19 cellular contexts compared by ENCODE assay signal in genomic region chr22:30944986-30945385, GRCh38. TPM values are rescaled to one million over a fixed set of nuclear protein-coding genes. Genes with fewer than 3 reads are reported as not detected.
DNase-seq lines count a peak whose midpoint lies in the region; ATAC-seq and TF ChIP-seq lines count a peak whose summit lies in the region.
"Had no signal": no experiment of that assay in that cellular context is flagged by ENCODE, and none has a peak within 500 bp of the region (broad histone marks: within the 10 kb centered on the region; RNA-seq: fewer than 3 reads in every experiment).

No MANE protein-coding gene starts in this region.

- H3K36me3 Mint-ChIP-seq in activated T-cell treated with anti-CD3 and anti-CD28 coated beads, Interleukin-2, amount 50 U/mL, for 24 hours (ENCODE audit: low read depth): peaks cover 62% of the 10 kb centered on the region
- H3K36me3 Mint-ChIP-seq in T-helper 17 cell (ENCODE audit: low read depth): peaks cover 29% of the 10 kb centered on the region

- H3K27me3 Mint-ChIP-seq in activated T-cell treated with anti-CD3 and anti-CD28 coated beads, Interleukin-2, amount 50 U/mL, for 24 hours: no peaks in the 10 kb centered on the region
- no peaks in the 10 kb centered on the region for H3K27me3 Mint-ChIP-seq in T-helper 17 cell

- H3K79me2 ChIP-seq in smooth muscle cell (ENCODE audit: low read depth): peaks cover 3% of the 10 kb centered on the region

- H3K9me3 ChIP-seq in T-helper 17 cell (ENCODE audit: control insufficient read depth, low read length, poor library complexity, severe bottlenecking): no peaks in the 10 kb centered on the region
- H3K9me3 ChIP-seq in smooth muscle cell (replicated peaks; ENCODE audit: low read depth): no peaks in the 10 kb centered on the region
- no peaks in the 10 kb centered on the region for H3K9me3 ChIP-seq in ovary
- H3K9me3 ChIP-seq: MG63 had no signal

- no peaks in the 10 kb centered on the region for H3K9me3 Mint-ChIP-seq in activated T-cell treated with anti-CD3 and anti-CD28 coated beads, Interleukin-2, amount 50 U/mL, for 24 hours
- H3K9me3 Mint-ChIP-seq: H9 had no signal

- H3K4me1 ChIP-seq in smooth muscle cell (ENCODE audit: low read depth) (peaks cover 22% of the 10 kb centered on the region), ovary (ENCODE audit: insufficient read depth) (no peaks in the 10 kb centered on the region)

- intact Hi-C loops in ovary (cut with DNase I): loop anchor here (5.0 kb wide), 4 partner anchors 137 to 207 kb away; partner anchors contain the start of genes PLA2G3 (in 1 of the 4) and SMTN (in 1 of the 4)

- WGBS in smooth muscle cell (ENCODE audit: low lambda C conversion rate): 93% methylated on average over 4 of the region's 4 CpGs
- 92 to 94% (median 93%) methylated on average over 4 of the region's 4 CpGs for WGBS in ovary, 3 donors

- TF ChIP-seq POLR2A in ovary (IDR thresholded peaks at IDR 0.05): no peak

- H3K4me2 ChIP-seq in smooth muscle cell: no peak overlapping the region
- H3K4me2 ChIP-seq: KMS-11 had no signal

- no peak overlapping the region for H3K4me3 Mint-ChIP-seq in activated T-cell treated with anti-CD3 and anti-CD28 coated beads, Interleukin-2, amount 50 U/mL, for 24 hours
- no peak overlapping the region for H3K4me3 Mint-ChIP-seq in T-helper 17 cell
- H3K4me3 Mint-ChIP-seq: H9 had no signal

- H3K4me3 ChIP-seq in smooth muscle cell (no peak overlapping the region), ovary (no peak overlapping the region)
- H3K4me3 ChIP-seq: MG63 had no signal

- no peaks in the 10 kb centered on the region for H3F3A ChIP-seq in smooth muscle cell (ENCODE audit: low read depth)

- H3K27ac ChIP-seq in smooth muscle cell (ENCODE audit: low read depth) (peak overlapping the region; percentile 67), ovary (no peak overlapping the region)
- H3K27ac ChIP-seq: KMS-11 had no signal

- no peak for ATAC-seq in T-helper 17 cell
- ATAC-seq: HepG2 had no signal

- no peaks in the 10 kb centered on the region for H3K27me3 ChIP-seq in smooth muscle cell (ENCODE audit: low read depth)
- H3K27me3 ChIP-seq in ovary: no peaks in the 10 kb centered on the region
- H3K27me3 ChIP-seq: MG63 had no signal

- no peak for TF ChIP-seq CTCF in smooth muscle cell (IDR thresholded peaks at IDR 0.05; ENCODE audit: borderline replicate concordance, insufficient read depth, poor library complexity, severe bottlenecking)
- no peak for TF ChIP-seq CTCF in ovary (IDR thresholded peaks at IDR 0.05)

- peaks cover 26% of the 10 kb centered on the region for H4K20me1 ChIP-seq in smooth muscle cell (ENCODE audit: low read depth)

- DNase-seq in activated T-cell treated with anti-CD3 and anti-CD28 coated beads, Interleukin-2, amount 50 U/mL, for 24 hours: no peak
- no peak for DNase-seq in activated T-cell treated with anti-CD3 and anti-CD28 coated beads, Interleukin-2, amount 50 U/mL, for 1 hour
- DNase-seq in T-helper 17 cell: no peak
- DNase-seq in ecto neural progenitor cell (ENCODE audit: low spot score): peak; percentile 15
- DNase-seq in smooth muscle cell (lab: John Stamatoyannopoulos, UW; ENCODE audit: unreplicated experiment): no peak
- DNase-seq in ovary: no peak
- no peak for DNase-seq in NCI-H526 (lab: John Stamatoyannopoulos, UW)
- DNase-seq in NCI-H510A (lab: John Stamatoyannopoulos, UW): no peak
- DNase-seq: AML-193, DND-41, GDM1, H9, MG63, NCI-H1105, NCI-H1694 treated with DMSO at 0.1 percent for 48 hours, NCI-H446, NCI-H82 had no signal

- H2AFZ ChIP-seq in smooth muscle cell (ENCODE audit: low read depth): no peak overlapping the region

- H3K36me3 ChIP-seq in smooth muscle cell (ENCODE audit: low read depth) (peaks cover 26% of the 10 kb centered on the region), ovary (no peaks in the 10 kb centered on the region)

- no peak for TF ChIP-seq EP300 in ovary (IDR thresholded peaks at IDR 0.05)

- no peak overlapping the region for H3K9ac ChIP-seq in smooth muscle cell (ENCODE audit: low read depth)
- H3K9ac ChIP-seq: KMS-11 had no signal

- peaks cover 70% of the 10 kb centered on the region for H3K4me1 Mint-ChIP-seq in activated T-cell treated with anti-CD3 and anti-CD28 coated beads, Interleukin-2, amount 50 U/mL, for 24 hours (ENCODE audit: low read depth)
- peaks cover 55% of the 10 kb centered on the region for H3K4me1 Mint-ChIP-seq in T-helper 17 cell
- H3K4me1 Mint-ChIP-seq: H9 had no signal

- H3K27ac Mint-ChIP-seq in activated T-cell treated with anti-CD3 and anti-CD28 coated beads, Interleukin-2, amount 50 U/mL, for 24 hours: peak overlapping the region; percentile 36
- H3K27ac Mint-ChIP-seq in T-helper 17 cell: peak overlapping the region; percentile 39

RNA-seq across cellular contexts. Expression of gene MORC2, which starts 23.6 kb away (rescaled TPM):
- total RNA-seq in T-helper 17 cell (10 to 100 TPM; 28.9 to 35.9 TPM), smooth muscle cell (21.2 and 42.9 TPM in 2 replicates), ovary (10 to 100 TPM; 13.0 to 30.5 (median 22.3) TPM)
- polyA plus RNA-seq in smooth muscle cell (21.0 and 22.0 TPM in 2 replicates), ovary (10 to 100 TPM; 15.0 to 22.1 TPM)

RNA-seq across cellular contexts. Expression of gene TUG1, which starts 24.1 kb away (rescaled TPM):
- total RNA-seq in T-helper 17 cell (10 to 100 TPM; 78.9 to 82.9 TPM), smooth muscle cell (113 and 119 TPM in 2 replicates), ovary (100 to 1,000 TPM in 1 of 7 donors, 10 to 100 TPM in 6; 71.8 to 101 (median 78.7) TPM)
- polyA plus RNA-seq in smooth muscle cell (30.6 and 43.0 TPM in 2 replicates), ovary (100 to 1,000 TPM in 1 of 2 donors, 10 to 100 TPM in 1; 44.9 to 114 TPM)
